Comparison of ENCODE assay signal across 1 cellular context in the genomic region with DNA sequence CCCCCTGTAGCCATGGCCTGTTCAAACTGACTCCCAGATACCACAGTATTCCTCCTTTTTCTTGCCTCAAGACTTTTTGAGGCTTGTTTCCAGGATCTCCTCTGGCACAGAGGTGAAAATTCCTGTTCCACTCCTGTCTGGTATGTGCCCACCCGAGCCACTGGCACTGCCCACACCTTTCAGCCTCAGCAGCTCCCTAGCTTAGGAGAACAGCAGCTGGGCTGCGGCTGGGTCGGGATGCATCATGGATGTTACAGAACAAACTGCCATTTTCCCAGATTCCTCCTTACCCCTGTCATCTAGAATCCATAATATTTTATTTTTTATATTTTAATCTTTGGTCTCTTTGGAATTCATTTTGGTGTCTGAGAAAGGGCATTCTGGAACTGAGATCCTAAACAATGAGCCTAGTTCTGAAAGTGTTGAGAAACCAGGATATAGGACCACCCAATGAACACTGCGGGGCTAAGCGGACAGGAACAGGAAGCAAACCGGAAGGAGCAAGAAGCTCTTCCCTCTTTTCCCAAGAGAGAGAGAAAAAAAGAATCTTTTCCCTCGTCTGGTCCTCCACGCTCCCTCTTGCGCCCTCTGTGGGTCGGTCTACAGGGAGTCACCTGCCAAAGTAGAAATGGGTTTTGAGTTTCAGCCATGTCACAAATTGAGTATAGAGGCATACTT.
TF ChIP-seq lines count a peak whose summit lies in the region.

No MANE protein-coding gene starts in this region.

TF ChIP-seq in HEK293, 187 proteins besides CTCF, POLR2A, EP300 and RAD21 (continued from another document):
- TF ChIP-seq, protein P1, sequence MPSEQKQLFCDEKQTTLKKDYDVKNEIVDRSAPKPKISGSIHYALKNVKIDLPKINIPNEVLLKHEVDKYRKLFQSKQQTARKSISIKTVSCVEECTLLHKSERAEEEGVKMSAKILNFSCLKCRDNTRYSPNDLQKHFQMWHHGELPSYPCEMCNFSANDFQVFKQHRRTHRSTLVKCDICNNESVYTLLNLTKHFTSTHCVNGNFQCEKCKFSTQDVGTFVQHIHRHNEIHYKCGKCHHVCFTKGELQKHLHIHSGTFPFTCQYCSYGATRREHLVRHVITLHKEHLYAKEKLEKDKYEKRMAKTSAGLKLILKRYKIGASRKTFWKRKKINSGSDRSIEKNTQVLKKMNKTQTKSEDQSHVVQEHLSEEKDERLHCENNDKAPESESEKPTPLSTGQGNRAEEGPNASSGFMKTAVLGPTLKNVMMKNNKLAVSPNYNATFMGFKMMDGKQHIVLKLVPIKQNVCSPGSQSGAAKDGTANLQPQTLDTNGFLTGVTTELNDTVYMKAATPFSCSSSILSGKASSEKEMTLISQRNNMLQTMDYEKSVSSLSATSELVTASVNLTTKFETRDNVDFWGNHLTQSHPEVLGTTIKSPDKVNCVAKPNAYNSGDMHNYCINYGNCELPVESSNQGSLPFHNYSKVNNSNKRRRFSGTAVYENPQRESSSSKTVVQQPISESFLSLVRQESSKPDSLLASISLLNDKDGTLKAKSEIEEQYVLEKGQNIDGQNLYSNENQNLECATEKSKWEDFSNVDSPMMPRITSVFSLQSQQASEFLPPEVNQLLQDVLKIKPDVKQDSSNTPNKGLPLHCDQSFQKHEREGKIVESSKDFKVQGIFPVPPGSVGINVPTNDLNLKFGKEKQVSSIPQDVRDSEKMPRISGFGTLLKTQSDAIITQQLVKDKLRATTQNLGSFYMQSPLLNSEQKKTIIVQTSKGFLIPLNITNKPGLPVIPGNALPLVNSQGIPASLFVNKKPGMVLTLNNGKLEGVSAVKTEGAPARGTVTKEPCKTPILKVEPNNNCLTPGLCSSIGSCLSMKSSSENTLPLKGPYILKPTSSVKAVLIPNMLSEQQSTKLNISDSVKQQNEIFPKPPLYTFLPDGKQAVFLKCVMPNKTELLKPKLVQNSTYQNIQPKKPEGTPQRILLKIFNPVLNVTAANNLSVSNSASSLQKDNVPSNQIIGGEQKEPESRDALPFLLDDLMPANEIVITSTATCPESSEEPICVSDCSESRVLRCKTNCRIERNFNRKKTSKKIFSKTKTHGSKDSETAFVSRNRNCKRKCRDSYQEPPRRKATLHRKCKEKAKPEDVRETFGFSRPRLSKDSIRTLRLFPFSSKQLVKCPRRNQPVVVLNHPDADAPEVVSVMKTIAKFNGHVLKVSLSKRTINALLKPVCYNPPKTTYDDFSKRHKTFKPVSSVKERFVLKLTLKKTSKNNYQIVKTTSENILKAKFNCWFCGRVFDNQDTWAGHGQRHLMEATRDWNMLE (tag by site-specific recombination; conservative IDR thresholded peaks at IDR 0.05; ENCODE audit: low read depth) = peak; percentile 98
- no peak for TF ChIP-seq ZNF664 (tag by site-specific recombination; IDR thresholded peaks at IDR 0.05)
- no peak for TF ChIP-seq ZXDB (tag by site-specific recombination; IDR thresholded peaks at IDR 0.05)
- TF ChIP-seq ZNF677 (tag by site-specific recombination; IDR thresholded peaks at IDR 0.05) = no peak
- TF ChIP-seq ZFP3 (tag by site-specific recombination; IDR thresholded peaks at IDR 0.05; ENCODE audit: low read depth) = no peak
- no peak for TF ChIP-seq INSM2 (tag by site-specific recombination; IDR thresholded peaks at IDR 0.05)
- no peak for TF ChIP-seq ZBTB1 (tag by site-specific recombination; IDR thresholded peaks at IDR 0.05)
- peak; percentile 19; the same call in 1 of the 2 replicates for TF ChIP-seq ZNF335 (tag by site-specific recombination; conservative IDR thresholded peaks at IDR 0.05)
- no peak for TF ChIP-seq ZBTB48 (tag by site-specific recombination; IDR thresholded peaks at IDR 0.05)
- no peak for TF ChIP-seq ZNF138 (tag by site-specific recombination; IDR thresholded peaks at IDR 0.05; ENCODE audit: borderline replicate concordance)
- peak; percentile 66; the same call in 1 of the 2 replicates for TF ChIP-seq ZNF596 (tag by site-specific recombination; IDR thresholded peaks at IDR 0.05)
- no peak for TF ChIP-seq ZSCAN30 (tag by site-specific recombination; IDR thresholded peaks at IDR 0.05)
- TF ChIP-seq ZFP41 (tag by site-specific recombination; IDR thresholded peaks at IDR 0.05; ENCODE audit: borderline replicate concordance) = no peak
- TF ChIP-seq SP7 (tag by site-specific recombination; IDR thresholded peaks at IDR 0.05) = 0 out of 2 replicates have a peak, but pooled peaks have one; percentile 22
- TF ChIP-seq ZNF654 (tag by site-specific recombination; IDR thresholded peaks at IDR 0.05; ENCODE audit: low read depth) = peak; percentile 29; the same call in 1 of the 2 replicates
- TF ChIP-seq, protein P2, sequence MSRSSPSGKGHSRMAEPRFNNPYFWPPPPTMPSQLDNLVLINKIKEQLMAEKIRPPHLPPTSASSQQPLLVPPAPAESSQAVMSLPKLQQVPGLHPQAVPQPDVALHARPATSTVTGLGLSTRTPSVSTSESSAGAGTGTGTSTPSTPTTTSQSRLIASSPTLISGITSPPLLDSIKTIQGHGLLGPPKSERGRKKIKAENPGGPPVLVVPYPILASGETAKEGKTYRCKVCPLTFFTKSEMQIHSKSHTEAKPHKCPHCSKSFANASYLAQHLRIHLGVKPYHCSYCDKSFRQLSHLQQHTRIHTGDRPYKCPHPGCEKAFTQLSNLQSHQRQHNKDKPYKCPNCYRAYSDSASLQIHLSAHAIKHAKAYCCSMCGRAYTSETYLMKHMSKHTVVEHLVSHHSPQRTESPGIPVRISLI (tag by site-specific recombination; IDR thresholded peaks at IDR 0.05) = peak; percentile 46; the same call in 1 of the 2 replicates
- peak; percentile 20; the same call in 1 of the 2 replicates for TF ChIP-seq ZNF324 (tag by site-specific recombination; IDR thresholded peaks at IDR 0.05)
- TF ChIP-seq ZBTB49 (tag by site-specific recombination; IDR thresholded peaks at IDR 0.05; ENCODE audit: low read depth) = no peak
- no peak for TF ChIP-seq ZNF239 (tag by site-specific recombination; IDR thresholded peaks at IDR 0.05)
- peak; percentile 53 for TF ChIP-seq SETDB1 (IDR thresholded peaks at IDR 0.05; ENCODE audit: insufficient read length, low read length)
- TF ChIP-seq, protein P3, sequence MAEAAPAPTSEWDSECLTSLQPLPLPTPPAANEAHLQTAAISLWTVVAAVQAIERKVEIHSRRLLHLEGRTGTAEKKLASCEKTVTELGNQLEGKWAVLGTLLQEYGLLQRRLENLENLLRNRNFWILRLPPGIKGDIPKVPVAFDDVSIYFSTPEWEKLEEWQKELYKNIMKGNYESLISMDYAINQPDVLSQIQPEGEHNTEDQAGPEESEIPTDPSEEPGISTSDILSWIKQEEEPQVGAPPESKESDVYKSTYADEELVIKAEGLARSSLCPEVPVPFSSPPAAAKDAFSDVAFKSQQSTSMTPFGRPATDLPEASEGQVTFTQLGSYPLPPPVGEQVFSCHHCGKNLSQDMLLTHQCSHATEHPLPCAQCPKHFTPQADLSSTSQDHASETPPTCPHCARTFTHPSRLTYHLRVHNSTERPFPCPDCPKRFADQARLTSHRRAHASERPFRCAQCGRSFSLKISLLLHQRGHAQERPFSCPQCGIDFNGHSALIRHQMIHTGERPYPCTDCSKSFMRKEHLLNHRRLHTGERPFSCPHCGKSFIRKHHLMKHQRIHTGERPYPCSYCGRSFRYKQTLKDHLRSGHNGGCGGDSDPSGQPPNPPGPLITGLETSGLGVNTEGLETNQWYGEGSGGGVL (tag by site-specific recombination; IDR thresholded peaks at IDR 0.05) = no peak
- TF ChIP-seq IKZF3 (tag by site-specific recombination; IDR thresholded peaks at IDR 0.05) = peak; percentile 91
- TF ChIP-seq ZNF366 (tag by site-specific recombination; conservative IDR thresholded peaks at IDR 0.05) = peak; percentile 90
- peak; percentile 46 for TF ChIP-seq ZBTB17 (tag by site-specific recombination; IDR thresholded peaks at IDR 0.05)
- 0 out of 2 replicates have a peak, but pooled peaks have one; percentile 26 for TF ChIP-seq OSR2 (tag by site-specific recombination; IDR thresholded peaks at IDR 0.05)
- TF ChIP-seq ZNF747 (tag by site-specific recombination; IDR thresholded peaks at IDR 0.05) = no peak
- TF ChIP-seq, protein P4, sequence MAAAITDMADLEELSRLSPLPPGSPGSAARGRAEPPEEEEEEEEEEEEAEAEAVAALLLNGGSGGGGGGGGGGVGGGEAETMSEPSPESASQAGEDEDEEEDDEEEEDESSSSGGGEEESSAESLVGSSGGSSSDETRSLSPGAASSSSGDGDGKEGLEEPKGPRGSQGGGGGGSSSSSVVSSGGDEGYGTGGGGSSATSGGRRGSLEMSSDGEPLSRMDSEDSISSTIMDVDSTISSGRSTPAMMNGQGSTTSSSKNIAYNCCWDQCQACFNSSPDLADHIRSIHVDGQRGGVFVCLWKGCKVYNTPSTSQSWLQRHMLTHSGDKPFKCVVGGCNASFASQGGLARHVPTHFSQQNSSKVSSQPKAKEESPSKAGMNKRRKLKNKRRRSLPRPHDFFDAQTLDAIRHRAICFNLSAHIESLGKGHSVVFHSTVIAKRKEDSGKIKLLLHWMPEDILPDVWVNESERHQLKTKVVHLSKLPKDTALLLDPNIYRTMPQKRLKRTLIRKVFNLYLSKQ (tag by site-specific recombination; IDR thresholded peaks at IDR 0.05; ENCODE audit: borderline replicate concordance) = no peak
- no peak for TF ChIP-seq HOXA7 (CRISPR knock-in tag; IDR thresholded peaks at IDR 0.05; ENCODE audit: borderline replicate concordance)
- TF ChIP-seq ZBTB11 (tag by site-specific recombination; conservative IDR thresholded peaks at IDR 0.05; ENCODE audit: low read depth) = peak; percentile 90
